ENCODE assay signal across 8 cellular contexts in genomic region chr1:43835141-43836021, GRCh38.
A peak's percentile ranks its signal among the peaks of the same experiment; 100 is the strongest.
DNase-seq lines count a peak whose midpoint lies in the region; ATAC-seq lines count a peak whose summit lies in the region.

No MANE protein-coding gene starts in this region.

- H3K4me1 Mint-ChIP-seq in CD8-positive, alpha-beta memory T cell: peaks cover 17 to 44% (median 44%) of the 10 kb centered on the region in 3 donors

- H3K27me3 Mint-ChIP-seq in CD8-positive, alpha-beta memory T cell: no peaks in the 10 kb centered on the region

- CTCF ChIA-PET in CD8-positive, alpha-beta memory T cell (lab: Charles Lee): no interaction called here

- H3K4me3 ChIP-seq in CD8-positive, alpha-beta memory T cell (ENCODE audit: low read length): no peak overlapping the region
- H3K4me3 ChIP-seq in adipocyte (ENCODE audit: low read length): peak overlapping the region; percentile 49

- H3K4me3 Mint-ChIP-seq in CD8-positive, alpha-beta memory T cell: no peak overlapping the region

- peak overlapping the region; percentile 35 for H3K9ac ChIP-seq in adipocyte (ENCODE audit: low read length)

- ATAC-seq in HG03378 (IDR thresholded peaks at IDR 0.05; ENCODE audit: unreplicated experiment) (no peak), HG03571 (IDR thresholded peaks at IDR 0.05; ENCODE audit: unreplicated experiment) (no peak)

- POLR2A ChIA-PET in CD8-positive, alpha-beta memory T cell (lab: Charles Lee): no interaction called here

- H3K9me3 Mint-ChIP-seq in CD8-positive, alpha-beta memory T cell: no peaks in the 10 kb centered on the region

- peaks cover 5% of the 10 kb centered on the region for H3K36me3 ChIP-seq in CD8-positive, alpha-beta memory T cell (ENCODE audit: insufficient read depth, low read length)
- H3K36me3 ChIP-seq in adipocyte (ENCODE audit: control insufficient read depth, insufficient read depth, low read length, severe bottlenecking): peaks cover 8% of the 10 kb centered on the region

- DNase-seq in CD8-positive, alpha-beta memory T cell: no peak
- DNase-seq in Kasumi-1 (lab: John Stamatoyannopoulos, UW): peak; percentile 74 to 85
- DNase-seq in adipocyte (ENCODE audit: low read depth): peak; percentile 84
- peak; percentile 89 for DNase-seq in islet precursor cell
- no peak for DNase-seq in putamen (ENCODE audit: low spot score)
- no peak for DNase-seq in NCI-H2196 treated with DMSO at 0.1 percent for 48 hours (lab: John Stamatoyannopoulos, UW; ENCODE audit: unreplicated experiment)

- H3K27ac ChIP-seq in CD8-positive, alpha-beta memory T cell (ENCODE audit: low read depth, low read length): peak overlapping the region; percentile 55

- H3K27ac Mint-ChIP-seq in CD8-positive, alpha-beta memory T cell: peak overlapping the region in 2 of 8 donors; percentile 63 to 79

- H3K4me1 ChIP-seq in CD8-positive, alpha-beta memory T cell (ENCODE audit: insufficient read depth, low read length): peaks cover 14% of the 10 kb centered on the region
- peaks cover 41% of the 10 kb centered on the region for H3K4me1 ChIP-seq in adipocyte (ENCODE audit: control insufficient read depth, insufficient read depth, low read length)

- H3K27me3 ChIP-seq in CD8-positive, alpha-beta memory T cell (ENCODE audit: insufficient read depth, low read length, poor library complexity, severe bottlenecking): no peaks in the 10 kb centered on the region
- no peaks in the 10 kb centered on the region for H3K27me3 ChIP-seq in adipocyte (replicated peaks; ENCODE audit: control insufficient read depth, insufficient read depth, low read length)

- no peaks in the 10 kb centered on the region for H3K9me3 ChIP-seq in CD8-positive, alpha-beta memory T cell (ENCODE audit: low read length)
- no peaks in the 10 kb centered on the region for H3K9me3 ChIP-seq in adipocyte (ENCODE audit: control insufficient read depth, low read length)

- peaks cover 7 to 32% (median 20%) of the 10 kb centered on the region in 3 donors for H3K36me3 Mint-ChIP-seq in CD8-positive, alpha-beta memory T cell

Comparison
In these comparisons a context has a peak if more than half of its experiments do, and no peak if none do; other contexts are left out.
1. DNase-seq: peak in Kasumi-1 (2 of 2), adipocyte (single experiment) and islet precursor cell (single experiment); none in CD8-positive, alpha-beta memory T cell (0 of 5), putamen (single experiment) and NCI-H2196 treated with DMSO at 0.1 percent for 48 hours (single experiment).